ENCODE assay signal across 18 cellular contexts in the genomic region with DNA sequence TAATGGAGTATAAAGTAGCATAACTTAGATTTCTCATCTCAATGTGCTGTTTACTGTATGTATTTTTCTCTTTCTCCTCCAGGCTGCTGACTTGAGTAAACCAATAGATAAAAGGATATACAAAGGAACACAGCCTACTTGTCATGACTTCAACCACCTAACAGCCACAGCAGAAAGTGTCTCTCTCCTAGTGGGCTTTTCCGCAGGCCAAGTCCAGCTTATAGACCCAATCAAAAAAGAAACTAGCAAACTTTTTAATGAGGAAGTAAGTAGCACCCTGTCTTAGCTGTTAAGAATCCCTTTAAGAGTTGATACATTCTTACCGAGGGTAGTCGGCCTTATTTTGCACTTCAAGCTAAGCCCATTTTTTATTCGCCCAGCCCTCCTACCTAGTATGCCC. TPM values are rescaled to one million over a fixed set of nuclear protein-coding genes. Genes with fewer than 3 reads are reported as not detected.
A peak's percentile ranks its signal among the peaks of the same experiment; 100 is the strongest.
DNase-seq lines count a peak whose midpoint lies in the region; ATAC-seq, FAIRE-seq and TF ChIP-seq lines count a peak whose summit lies in the region.
"Had no signal": no experiment of that assay in that cellular context is flagged by ENCODE, and none has a peak within 500 bp of the region (broad histone marks: within the 10 kb centered on the region; RNA-seq: fewer than 3 reads in every experiment).

No MANE protein-coding gene starts in this region.

- no peaks in the 10 kb centered on the region for H3K4me1 ChIP-seq in uterus

- H3K36me3 ChIP-seq in uterus = no peaks in the 10 kb centered on the region

- H3K4me3 Mint-ChIP-seq in immature natural killer cell (peak overlapping the region in 2 of 5 donors; percentile 30 to 40), progenitor cell of endocrine pancreas (ENCODE audit: low read depth) (no peak overlapping the region)
- no peak overlapping the region for H3K4me3 Mint-ChIP-seq in stimulated activated naive B cell treated with anti-CD40 and anti-IgM and Interleukin-4, amounts not matched to agents 10 μg/mL and 1 μg/mL and 100 μg/mL, for 72 hours
- H3K4me3 Mint-ChIP-seq: CD4-positive, alpha-beta memory T cell; GM23338 had no signal

- peak overlapping the region; percentile 100 for H3K27ac ChIP-seq in angular gyrus (ENCODE audit: low read depth, low read length)
- no peak overlapping the region for H3K27ac ChIP-seq in uterus
- H3K27ac ChIP-seq: RWPE1 had no signal

- no peak overlapping the region for H3K4me3 ChIP-seq in uterus
- H3K4me3 ChIP-seq: GM23338 had no signal

- intact Hi-C loops in uterus (cut with DNase I; ENCODE audit: low total_unique reads) = no loop called here

- H3K4me1 Mint-ChIP-seq in immature natural killer cell = peaks cover 45 to 87% of the 10 kb centered on the region in 2 donors
- peaks cover 20 to 51% of the 10 kb centered on the region in 2 donors for H3K4me1 Mint-ChIP-seq in stimulated activated naive B cell treated with anti-CD40 and anti-IgM and Interleukin-4, amounts not matched to agents 10 μg/mL and 1 μg/mL and 100 μg/mL, for 72 hours
- peaks cover 16% of the 10 kb centered on the region for H3K4me1 Mint-ChIP-seq in progenitor cell of endocrine pancreas (ENCODE audit: low read depth)

- TF ChIP-seq CTCF in progenitor cell of endocrine pancreas (IDR thresholded peaks at IDR 0.05; ENCODE audit: unreplicated experiment) (no peak), uterus (IDR thresholded peaks at IDR 0.05) (no peak)

- peak; percentile 54 to 61 for ATAC-seq in stimulated activated naive B cell treated with anti-CD40 and anti-IgM and Interleukin-4, amounts not matched to agents 10 μg/mL and 1 μg/mL and 100 μg/mL, for 72 hours (replicated peaks)
- ATAC-seq in GM18511 (IDR thresholded peaks at IDR 0.05; ENCODE audit: unreplicated experiment) (no peak), HG03457 (IDR thresholded peaks at IDR 0.05; ENCODE audit: unreplicated experiment) (no peak)
- ATAC-seq: GM23338, HCT116, PC-3 had no signal

- H3K9me3 Mint-ChIP-seq in immature natural killer cell (no peaks in the 10 kb centered on the region), progenitor cell of endocrine pancreas (ENCODE audit: low read depth) (no peaks in the 10 kb centered on the region)
- no peaks in the 10 kb centered on the region for H3K9me3 Mint-ChIP-seq in stimulated activated naive B cell treated with anti-CD40 and anti-IgM and Interleukin-4, amounts not matched to agents 10 μg/mL and 1 μg/mL and 100 μg/mL, for 72 hours
- H3K9me3 Mint-ChIP-seq: CD4-positive, alpha-beta memory T cell; GM23338 had no signal

- H3K9me3 ChIP-seq in uterus = no peaks in the 10 kb centered on the region

- DNase-seq in GM18507 (ENCODE audit: extremely low spot score, insufficient read length, low read depth) = no peak
- DNase-seq in immature natural killer cell = peak in 1 of 3 donors; percentile 8
- no peak for DNase-seq in stimulated activated naive B cell treated with anti-CD40 and anti-IgM and Interleukin-4, amounts not matched to agents 10 μg/mL and 1 μg/mL and 100 μg/mL, for 72 hours
- no peak for DNase-seq in progenitor cell of endocrine pancreas (ENCODE audit: low spot score, unreplicated experiment)
- no peak for DNase-seq in uterus
- DNase-seq: CD4-positive, alpha-beta memory T cell; NCI-H1105 treated with DMSO at 0.1 percent for 48 hours; NCI-H187; NCI-H226; NCI-H524 treated with DMSO at 0.1 percent for 48 hours; NK-92 treated with Interleukin-12 subunit alpha and Interleukin-12 subunit beta, amount 100 ng/mL, for 24 hours; PC-3 had no signal

- FAIRE-seq in GM18507 (lab: Jason Lieb, UNC) = peak; percentile 21

- H3K27ac Mint-ChIP-seq in immature natural killer cell (peak overlapping the region in 4 of 6 donors; percentile 59 to 88 (median 64)), progenitor cell of endocrine pancreas (no peak overlapping the region)
- no peak overlapping the region for H3K27ac Mint-ChIP-seq in stimulated activated naive B cell treated with anti-CD40 and anti-IgM and Interleukin-4, amounts not matched to agents 10 μg/mL and 1 μg/mL and 100 μg/mL, for 72 hours
- H3K27ac Mint-ChIP-seq: GM23338 had no signal

- H3K36me3 Mint-ChIP-seq in immature natural killer cell = peaks cover 0 to 12% (median 11%) of the 10 kb centered on the region in 3 donors
- peaks cover 16 to 36% of the 10 kb centered on the region in 2 donors for H3K36me3 Mint-ChIP-seq in stimulated activated naive B cell treated with anti-CD40 and anti-IgM and Interleukin-4, amounts not matched to agents 10 μg/mL and 1 μg/mL and 100 μg/mL, for 72 hours
- peaks cover 8% of the 10 kb centered on the region for H3K36me3 Mint-ChIP-seq in progenitor cell of endocrine pancreas (ENCODE audit: insufficient read depth)

- H3K27me3 Mint-ChIP-seq in immature natural killer cell (ENCODE audit: low read depth in 3 of 3) = peaks cover 0 to 2% (median 2%) of the 10 kb centered on the region in 3 donors
- H3K27me3 Mint-ChIP-seq in stimulated activated naive B cell treated with anti-CD40 and anti-IgM and Interleukin-4, amounts not matched to agents 10 μg/mL and 1 μg/mL and 100 μg/mL, for 72 hours = no peaks in the 10 kb centered on the region
- H3K27me3 Mint-ChIP-seq in progenitor cell of endocrine pancreas = no peaks in the 10 kb centered on the region
- H3K27me3 Mint-ChIP-seq: CD4-positive, alpha-beta memory T cell had no signal

- H3K27me3 ChIP-seq in uterus = no peaks in the 10 kb centered on the region

- TF ChIP-seq POLR2A in uterus (IDR thresholded peaks at IDR 0.05) = no peak

RNA-seq across cellular contexts. Expression of gene WDR20, which starts 55.2 kb away (rescaled TPM):
- polyA plus RNA-seq in immature natural killer cell = 10 to 100 TPM; 10.8 to 14.6 (median 14.0) TPM
- total RNA-seq in progenitor cell of endocrine pancreas (34.6 and 34.9 TPM in 2 replicates), uterus (10 to 100 TPM; 45.9 to 81.8 (median 53.7) TPM)

Comparison
In these comparisons a context has a peak if more than half of its experiments do, and no peak if none do; other contexts are left out.
1. H3K27ac Mint-ChIP-seq: peak in immature natural killer cell (4 of 6); none in stimulated activated naive B cell treated with anti-CD40 and anti-IgM and Interleukin-4, amounts not matched to agents 10 μg/mL and 1 μg/mL and 100 μg/mL, for 72 hours (single experiment) and progenitor cell of endocrine pancreas (single experiment).
2. ATAC-seq: peak in stimulated activated naive B cell treated with anti-CD40 and anti-IgM and Interleukin-4, amounts not matched to agents 10 μg/mL and 1 μg/mL and 100 μg/mL, for 72 hours (2 of 2); none in GM18511 (single experiment) and HG03457 (single experiment).